13 cellular contexts compared by ENCODE assay signal in the genomic region with DNA sequence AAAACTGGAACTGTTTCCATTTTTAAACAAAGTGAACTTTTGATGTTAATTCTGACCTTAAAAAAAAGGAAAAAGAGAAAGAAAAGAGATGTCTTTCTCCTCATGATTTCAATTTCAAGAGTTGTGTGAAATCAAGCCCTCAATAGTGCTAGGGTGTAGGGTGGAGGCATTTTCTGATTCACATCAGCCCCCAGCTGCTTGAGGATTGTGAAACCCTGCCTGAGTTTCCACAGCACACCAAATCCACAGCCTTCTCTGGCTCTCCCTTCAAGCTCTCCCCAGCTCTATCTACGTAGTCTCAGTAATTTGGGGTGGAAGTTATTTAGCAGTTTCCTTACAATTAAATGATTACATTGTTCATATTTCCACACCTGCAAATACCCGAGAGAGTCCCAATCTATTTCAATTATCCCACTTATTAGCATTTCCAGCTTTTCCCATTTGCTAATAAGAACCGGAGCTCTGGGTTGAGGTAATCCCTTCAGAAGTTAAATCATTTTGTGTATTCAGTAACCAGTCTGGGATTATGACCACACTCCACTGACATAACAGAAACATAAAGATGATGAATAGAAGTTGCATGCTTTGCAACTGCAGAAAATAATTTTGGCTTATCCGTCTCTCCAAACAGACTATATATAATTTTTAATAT. TPM values are rescaled to one million over a fixed set of nuclear protein-coding genes. Genes with fewer than 3 reads are reported as not detected.
A peak's percentile ranks its signal among the peaks of the same experiment; 100 is the strongest.
DNase-seq lines count a peak whose midpoint lies in the region; ATAC-seq and TF ChIP-seq lines count a peak whose summit lies in the region.
"Had no signal": no experiment of that assay in that cellular context is flagged by ENCODE, and none has a peak within 500 bp of the region (broad histone marks: within the 10 kb centered on the region; RNA-seq: fewer than 3 reads in every experiment).

No MANE protein-coding gene starts in this region.

- H3K56ac ChIP-seq in IMR-90 (ENCODE audit: extremely low read depth, insufficient read depth, low read length): no peak overlapping the region

- H3F3A ChIP-seq in neural progenitor cell (ENCODE audit: low read depth): peaks cover 8% of the 10 kb centered on the region

- DNase-seq in AG08395 (ENCODE audit: low spot score): peak; percentile 67
- DNase-seq in IMR-90: peak; percentile 24
- DNase-seq in fibroblast of mammary gland (ENCODE audit: low read depth): peak; percentile 72
- no peak for DNase-seq in neural progenitor cell (ENCODE audit: low spot score)
- DNase-seq in DMS79 treated with DMSO at 0.1 percent for 48 hours (lab: John Stamatoyannopoulos, UW): no peak
- DNase-seq in stimulated activated naive B cell treated with anti-CD40 and anti-IgM and Interleukin-4, amounts not matched to agents 10 μg/mL and 1 μg/mL and 100 μg/mL, for 72 hours: no peak
- DNase-seq in BE2C: no peak
- DNase-seq: activated CD8-positive, alpha-beta memory T cell treated with anti-CD3 and anti-CD28 coated beads, Interleukin-2, amount 10 ng/mL, durations not matched to agents 7 days and 5 days; activated naive CD4-positive, alpha-beta T cell treated with anti-CD3 and anti-CD28 coated beads for 36 hours; DMS53; stimulated activated CD4-positive, alpha-beta T cell treated with anti-CD3 and anti-CD28 coated beads, Interleukin-12 subunit alpha, Interleukin-12 subunit beta, amount 100 ng/mL, for 4 hours had no signal

- H3K9me3 Mint-ChIP-seq in neural progenitor cell: no peaks in the 10 kb centered on the region
- H3K9me3 Mint-ChIP-seq in stimulated activated naive B cell treated with anti-CD40 and anti-IgM and Interleukin-4, amounts not matched to agents 10 μg/mL and 1 μg/mL and 100 μg/mL, for 72 hours: no peaks in the 10 kb centered on the region
- H3K9me3 Mint-ChIP-seq: activated naive CD4-positive, alpha-beta T cell treated with anti-CD3 and anti-CD28 coated beads for 36 hours had no signal

- H3K27me3 Mint-ChIP-seq in neural progenitor cell (ENCODE audit: insufficient read depth, low read depth): no peaks in the 10 kb centered on the region
- H3K27me3 Mint-ChIP-seq in stimulated activated naive B cell treated with anti-CD40 and anti-IgM and Interleukin-4, amounts not matched to agents 10 μg/mL and 1 μg/mL and 100 μg/mL, for 72 hours: no peaks in the 10 kb centered on the region
- H3K27me3 Mint-ChIP-seq: activated CD8-positive, alpha-beta memory T cell treated with anti-CD3 and anti-CD28 coated beads, Interleukin-2, amount 10 ng/mL, durations not matched to agents 7 days and 5 days had no signal

- TF ChIP-seq POLR2A in IMR-90 (IDR thresholded peaks at IDR 0.05; ENCODE audit: low read depth, low read length): no peak

- no peaks in the 10 kb centered on the region for H3K79me2 ChIP-seq in neural progenitor cell (ENCODE audit: low read depth)

- H2BK5ac ChIP-seq in IMR-90 (ENCODE audit: low read depth, low read length, poor library complexity, severe bottlenecking): no peak overlapping the region

- no peaks in the 10 kb centered on the region for H3K9me1 ChIP-seq in IMR-90 (ENCODE audit: insufficient read depth, low read length)

- H3K4me1 Mint-ChIP-seq in neural progenitor cell: no peaks in the 10 kb centered on the region
- no peaks in the 10 kb centered on the region for H3K4me1 Mint-ChIP-seq in stimulated activated naive B cell treated with anti-CD40 and anti-IgM and Interleukin-4, amounts not matched to agents 10 μg/mL and 1 μg/mL and 100 μg/mL, for 72 hours

- H3K9me3 ChIP-seq in IMR-90 (ENCODE audit: control insufficient read depth, insufficient read depth, low read length) (no peaks in the 10 kb centered on the region), neural progenitor cell (ENCODE audit: low read depth) (no peaks in the 10 kb centered on the region), BE2C (no peaks in the 10 kb centered on the region)

- no peak overlapping the region for H3K4ac ChIP-seq in IMR-90 (ENCODE audit: low read depth, low read length)

- H3K4me3 ChIP-seq in IMR-90 (ENCODE audit: insufficient read depth, low read depth, low read length) (no peak overlapping the region), fibroblast of mammary gland (ENCODE audit: control insufficient read depth, low read depth, low read length) (no peak overlapping the region), neural progenitor cell (no peak overlapping the region), BE2C (ENCODE audit: low read depth, low read length) (no peak overlapping the region)

- H3K23ac ChIP-seq in IMR-90 (ENCODE audit: low read depth, low read length): no peak overlapping the region

- H2BK20ac ChIP-seq in IMR-90 (ENCODE audit: low read depth, low read length): no peak overlapping the region

- H3K27ac Mint-ChIP-seq in neural progenitor cell: no peak overlapping the region
- H3K27ac Mint-ChIP-seq in stimulated activated naive B cell treated with anti-CD40 and anti-IgM and Interleukin-4, amounts not matched to agents 10 μg/mL and 1 μg/mL and 100 μg/mL, for 72 hours: no peak overlapping the region
- H3K27ac Mint-ChIP-seq: activated CD8-positive, alpha-beta memory T cell treated with anti-CD3 and anti-CD28 coated beads, Interleukin-2, amount 10 ng/mL, durations not matched to agents 7 days and 5 days; activated naive CD4-positive, alpha-beta T cell treated with anti-CD3 and anti-CD28 coated beads for 36 hours had no signal

- H3K36me3 ChIP-seq in IMR-90 (ENCODE audit: control insufficient read depth, insufficient read depth, low read length): no peaks in the 10 kb centered on the region
- H3K36me3 ChIP-seq in neural progenitor cell: no peaks in the 10 kb centered on the region
- H3K36me3 ChIP-seq in BE2C: no peaks in the 10 kb centered on the region

- WGBS in IMR-90 (ENCODE audit: extremely low coverage in 2 of 2, insufficient read length in 1 of 2), 2 experiments: no CpG with 5 or more reads among the region's 4 CpGs

- POLR2A ChIA-PET in IMR-90 (lab: Charles Lee; ENCODE audit: unreplicated experiment): no interaction called here

- TF ChIP-seq RAD21 in IMR-90 (IDR thresholded peaks at IDR 0.05; ENCODE audit: low read length): no peak

- H3K4me3 Mint-ChIP-seq in neural progenitor cell: no peak overlapping the region
- no peak overlapping the region for H3K4me3 Mint-ChIP-seq in stimulated activated naive B cell treated with anti-CD40 and anti-IgM and Interleukin-4, amounts not matched to agents 10 μg/mL and 1 μg/mL and 100 μg/mL, for 72 hours
- H3K4me3 Mint-ChIP-seq: activated CD8-positive, alpha-beta memory T cell treated with anti-CD3 and anti-CD28 coated beads, Interleukin-2, amount 10 ng/mL, durations not matched to agents 7 days and 5 days; activated naive CD4-positive, alpha-beta T cell treated with anti-CD3 and anti-CD28 coated beads for 36 hours had no signal

- BruUV-seq in IMR-90 (replicated peaks; lab: Mats Ljungman, UMichigan): no TSS peak

- H3K27me3 ChIP-seq in IMR-90 (ENCODE audit: control insufficient read depth, insufficient read depth, low read length): peaks cover 12% of the 10 kb centered on the region
- H3K27me3 ChIP-seq in neural progenitor cell: no peaks in the 10 kb centered on the region
- H3K27me3 ChIP-seq in BE2C: peaks cover 42% of the 10 kb centered on the region

- dilution Hi-C loops in IMR-90 (cut with HindIII; ENCODE audit: low sequenced_read_pairs, unreplicated experiment): no loop called here

- in situ Hi-C loops in IMR-90 (cut with MboI; ENCODE audit: low sequenced_read_pairs): no loop called here

- H3K79me1 ChIP-seq in IMR-90 (ENCODE audit: low read depth in 1 of 2, low read length in 2 of 2): no peaks in the 10 kb centered on the region

- no peak overlapping the region for H2AFZ ChIP-seq in IMR-90 (replicated peaks; ENCODE audit: low read length, poor library complexity)
- peak overlapping the region; percentile 48 for H2AFZ ChIP-seq in neural progenitor cell (replicated peaks)

- H2AK9ac ChIP-seq in IMR-90 (replicated peaks; ENCODE audit: low read depth, low read length, poor library complexity): no peak overlapping the region

- no peak overlapping the region for H2AK5ac ChIP-seq in IMR-90 (ENCODE audit: low read depth, low read length)

- no peak for TF ChIP-seq CTCF in IMR-90 (conservative IDR thresholded peaks at IDR 0.05; ENCODE audit: low read depth, low read length)
- TF ChIP-seq CTCF in fibroblast of mammary gland (conservative IDR thresholded peaks at IDR 0.05; ENCODE audit: control insufficient read depth, insufficient read depth, low read depth, low read length): no peak
- no peak for TF ChIP-seq CTCF in neural progenitor cell (IDR thresholded peaks at IDR 0.05)
- no peak for TF ChIP-seq CTCF in BE2C (IDR thresholded peaks at IDR 0.05; ENCODE audit: low read depth, low read length)

- H4K5ac ChIP-seq in IMR-90 (ENCODE audit: low read depth, low read length): no peak overlapping the region

- H3K27ac ChIP-seq in IMR-90 (ENCODE audit: insufficient read depth, low read length) (no peak overlapping the region), neural progenitor cell (no peak overlapping the region)
- H3K27ac ChIP-seq: VCaP had no signal

- H3K14ac ChIP-seq in IMR-90 (replicated peaks; ENCODE audit: low read depth, low read length): no peak overlapping the region

- no peak overlapping the region for H4K91ac ChIP-seq in IMR-90 (ENCODE audit: insufficient read depth, low read depth, low read length)

- CTCF ChIA-PET in IMR-90 (lab: Yijun Ruan, JAX): interaction anchor here (0.6 kb wide), 1 partner anchor 26 kb away, joined by 3 read pairs; no protein-coding TSS in a partner anchor

- H3K36me3 Mint-ChIP-seq in neural progenitor cell: no peaks in the 10 kb centered on the region
- no peaks in the 10 kb centered on the region for H3K36me3 Mint-ChIP-seq in stimulated activated naive B cell treated with anti-CD40 and anti-IgM and Interleukin-4, amounts not matched to agents 10 μg/mL and 1 μg/mL and 100 μg/mL, for 72 hours

- no peak overlapping the region for H4K8ac ChIP-seq in IMR-90 (ENCODE audit: low read depth in 2 of 2, low read length in 2 of 2)

- H2BK120ac ChIP-seq in IMR-90 (ENCODE audit: low read depth, low read length): no peak overlapping the region

- H3K9ac ChIP-seq in IMR-90 (ENCODE audit: low read depth, low read length) (no peak overlapping the region), neural progenitor cell (no peak overlapping the region)

- H3K18ac ChIP-seq in IMR-90 (ENCODE audit: low read depth, low read length): no peak overlapping the region

- H3K4me1 ChIP-seq in IMR-90 (ENCODE audit: control insufficient read depth, insufficient read depth, low read length) (no peaks in the 10 kb centered on the region), neural progenitor cell (peaks cover 9% of the 10 kb centered on the region), BE2C (no peaks in the 10 kb centered on the region)

- peak; percentile 35; the same call in 1 of the 2 replicates for ATAC-seq in IMR-90 (ENCODE audit: low read depth)
- ATAC-seq in HG03354 (IDR thresholded peaks at IDR 0.05; ENCODE audit: poor library complexity, severe bottlenecking, unreplicated experiment): no peak
- ATAC-seq in stimulated activated naive B cell treated with anti-CD40 and anti-IgM and Interleukin-4, amounts not matched to agents 10 μg/mL and 1 μg/mL and 100 μg/mL, for 72 hours (replicated peaks): no peak
- ATAC-seq: activated CD8-positive, alpha-beta memory T cell treated with anti-CD3 and anti-CD28 coated beads, Interleukin-2, amount 10 ng/mL, durations not matched to agents 7 days and 5 days had no signal

- H4K20me1 ChIP-seq in IMR-90 (ENCODE audit: insufficient read depth, low read length) (no peaks in the 10 kb centered on the region), neural progenitor cell (ENCODE audit: low read depth) (no peaks in the 10 kb centered on the region)

- H3K4me2 ChIP-seq in IMR-90 (ENCODE audit: low read depth, low read length): no peak overlapping the region
- H3K4me2 ChIP-seq in neural progenitor cell: no peak overlapping the region

- intact Hi-C loops in IMR-90 (cut with micrococcal nuclease): no loop called here

- no peak overlapping the region for H2BK15ac ChIP-seq in IMR-90 (ENCODE audit: low read depth, low read length)

RNA-seq across cellular contexts. Expression of a gene that starts 54.9 kb away (rescaled TPM):
- 12.7 and 13.6 TPM in 2 replicates for total RNA-seq in IMR-90 (2012; rRNA removed)
- 4.0 and 6.6 TPM in 2 replicates for polyA plus RNA-seq in IMR-90 (2012; rRNA removed)
- 0.68 and 1.3 TPM in 2 replicates for polyA plus RNA-seq in IMR-90 (2012; cell fraction: cytosol; rRNA removed)
- polyA plus RNA-seq in IMR-90 (2012; cell fraction: nucleus; rRNA removed; ENCODE audit: low replicate concordance): 2.0 and 13.9 TPM in 2 replicates
- total RNA-seq in neural progenitor cell (ENCODE audit: low replicate concordance): 43.1 and 64.0 TPM in 2 replicates
- polyA plus RNA-seq in BE2C (2012; ENCODE audit: insufficient read depth, insufficient read length, low read depth): 3.2 TPM

Comparison
In these comparisons a context has a peak if more than half of its experiments do, and no peak if none do; other contexts are left out.
1. DNase-seq: peak in AG08395 (single experiment), IMR-90 (single experiment) and fibroblast of mammary gland (single experiment); none in neural progenitor cell (single experiment), DMS79 treated with DMSO at 0.1 percent for 48 hours (single experiment), stimulated activated naive B cell treated with anti-CD40 and anti-IgM and Interleukin-4, amounts not matched to agents 10 μg/mL and 1 μg/mL and 100 μg/mL, for 72 hours (single experiment) and BE2C (single experiment).